ENCODE assay signal across 8 cellular contexts in genomic region chr1:151721788-151722510, GRCh38. TPM values are rescaled to one million over a fixed set of nuclear protein-coding genes. Genes with fewer than 3 reads are reported as not detected.
DNase-seq lines count a peak whose midpoint lies in the region; ATAC-seq and TF ChIP-seq lines count a peak whose summit lies in the region.

No MANE protein-coding gene starts in this region.

- H3K4me3 ChIP-seq in BLaER1 treated with 17β-estradiol and CSF1 and Interleukin-3, amounts not matched to agents 10 nM and 100 nM = peak overlapping the region; percentile 38 to 68 (median 51); a peak in 18 of 20 replicates
- H3K4me3 ChIP-seq in Jurkat, Clone E6-1 (ENCODE audit: low read length) = peak overlapping the region; percentile 38
- H3K4me3 ChIP-seq in neural cell (ENCODE audit: low read length) = peak overlapping the region; percentile 81

- peak overlapping the region in 6 of 11 experiments; percentile 25 to 57 (median 47); a peak in 7 of 22 replicates for H3K9ac ChIP-seq in BLaER1 treated with 17β-estradiol and CSF1 and Interleukin-3, amounts not matched to agents 10 nM and 100 nM
- peak overlapping the region; percentile 77 for H3K9ac ChIP-seq in neural cell (ENCODE audit: low read length)

- no peaks in the 10 kb centered on the region for H3K9me3 Mint-ChIP-seq in effector memory CD8-positive, alpha-beta T cell

- no peaks in the 10 kb centered on the region for H3F3A ChIP-seq in neural cell (ENCODE audit: insufficient read depth, low read length, poor library complexity, severe bottlenecking)

- H3K27me3 ChIP-seq in BLaER1 treated with 17β-estradiol and CSF1 and Interleukin-3, amounts not matched to agents 10 nM and 100 nM = peaks cover 47 to 72% (median 64%) of the 10 kb centered on the region in 11 experiments
- no peaks in the 10 kb centered on the region for H3K27me3 ChIP-seq in neural cell (ENCODE audit: insufficient read depth, low read depth, low read length)

- peaks cover 21 to 35% (median 32%) of the 10 kb centered on the region in 10 experiments for H3K4me1 ChIP-seq in BLaER1 treated with 17β-estradiol and CSF1 and Interleukin-3, amounts not matched to agents 10 nM and 100 nM

- H3K27me3 Mint-ChIP-seq in effector memory CD8-positive, alpha-beta T cell = peaks cover 56 to 66% of the 10 kb centered on the region in 2 donors

- H3K36me3 ChIP-seq in BLaER1 treated with 17β-estradiol and CSF1 and Interleukin-3, amounts not matched to agents 10 nM and 100 nM = no peaks in the 10 kb centered on the region
- no peaks in the 10 kb centered on the region for H3K36me3 ChIP-seq in neural cell (ENCODE audit: insufficient read depth, low read length)

- peak overlapping the region; percentile 79 to 82 for H3K4me3 Mint-ChIP-seq in effector memory CD8-positive, alpha-beta T cell

- H4K20me1 ChIP-seq in BLaER1 treated with 17β-estradiol and CSF1 and Interleukin-3, amounts not matched to agents 10 nM and 100 nM = peaks cover 0 to 13% (median 0%) of the 10 kb centered on the region in 11 experiments; a peak in 2 of 22 replicates
- H4K20me1 ChIP-seq in neural cell (ENCODE audit: insufficient read depth) = no peaks in the 10 kb centered on the region

- TF ChIP-seq CTCF in neural cell (IDR thresholded peaks at IDR 0.05; ENCODE audit: poor library complexity, severe bottlenecking) = peak; percentile 2

- no peak for ATAC-seq in effector memory CD8-positive, alpha-beta T cell (replicated peaks)
- no peak for ATAC-seq in HG02588 (IDR thresholded peaks at IDR 0.05; ENCODE audit: unreplicated experiment)

- no peak for TF ChIP-seq RAD21 in neural cell (conservative IDR thresholded peaks at IDR 0.05)

- peak overlapping the region; percentile 66 for H2AFZ ChIP-seq in neural cell (ENCODE audit: low read depth, low read length)

- no peaks in the 10 kb centered on the region for H3K36me3 Mint-ChIP-seq in effector memory CD8-positive, alpha-beta T cell (ENCODE audit: insufficient read depth)

- H3K4me1 Mint-ChIP-seq in effector memory CD8-positive, alpha-beta T cell (ENCODE audit: low read depth in 2 of 2) = peaks cover 19 to 23% of the 10 kb centered on the region in 2 donors

- peak overlapping the region; percentile 87 to 99 (median 94) for H3K4me2 ChIP-seq in BLaER1 treated with 17β-estradiol and CSF1 and Interleukin-3, amounts not matched to agents 10 nM and 100 nM
- peak overlapping the region; percentile 66 for H3K4me2 ChIP-seq in neural cell (ENCODE audit: low read length)

- peak overlapping the region in 1 of 2 donors; percentile 45 for H3K27ac Mint-ChIP-seq in effector memory CD8-positive, alpha-beta T cell

- no peak for DNase-seq in Jurkat, Clone E6-1 (ENCODE audit: low read depth, low spot score)
- DNase-seq in effector memory CD8-positive, alpha-beta T cell = no peak
- DNase-seq in Kasumi-1 (lab: John Stamatoyannopoulos, UW) (no peak), H4 (ENCODE audit: low spot score) (no peak), substantia nigra (lab: John Stamatoyannopoulos, UW) (no peak)

- no peak for TF ChIP-seq EP300 in neural cell (conservative IDR thresholded peaks at IDR 0.05; ENCODE audit: poor library complexity, severe bottlenecking)

- peaks cover 6% of the 10 kb centered on the region for H3K79me2 ChIP-seq in neural cell (replicated peaks; ENCODE audit: insufficient read depth, low read length)

- H3K27ac ChIP-seq in BLaER1 treated with 17β-estradiol and CSF1 and Interleukin-3, amounts not matched to agents 10 nM and 100 nM = no peak overlapping the region
- peak overlapping the region; percentile 42 for H3K27ac ChIP-seq in neural cell (ENCODE audit: low read length)
- H3K27ac ChIP-seq in substantia nigra (ENCODE audit: low read depth, low read length, poor library complexity, severe bottlenecking) = no peak overlapping the region

- no peaks in the 10 kb centered on the region for H3K9me2 ChIP-seq in neural cell (ENCODE audit: insufficient read depth, low read length)

- no peaks in the 10 kb centered on the region for H3K9me3 ChIP-seq in BLaER1 treated with 17β-estradiol and CSF1 and Interleukin-3, amounts not matched to agents 10 nM and 100 nM (replicated peaks in 1 of 11)
- H3K9me3 ChIP-seq in neural cell (ENCODE audit: low read length) = no peaks in the 10 kb centered on the region

TF ChIP-seq in neural cell, 6 proteins besides CTCF, POLR2A, EP300 and RAD21:
- TF ChIP-seq MXI1 (conservative IDR thresholded peaks at IDR 0.05; ENCODE audit: poor library complexity, severe bottlenecking) = peak; percentile 18
- TF ChIP-seq POLR2AphosphoS5 (IDR thresholded peaks at IDR 0.05) = no peak

RNA-seq across cellular contexts. Expression of gene RIIAD1, which starts 0.6 kb away (rescaled TPM):
- not detected for polyA plus RNA-seq in Jurkat, Clone E6-1 (2012; ENCODE audit: insufficient read depth, insufficient read length)
- polyA plus RNA-seq in neural cell = 23.5 and 23.6 TPM in 2 replicates
- 10.8 and 18.3 TPM in 2 replicates for polyA minus RNA-seq in neural cell
- total RNA-seq in H4 (2014; rRNA removed; shearing (Covaris generic)) = not detected in 2 replicates

RNA-seq across cellular contexts. Expression of gene CELF3, which starts 5.3 kb away (rescaled TPM):
- not detected for polyA plus RNA-seq in Jurkat, Clone E6-1 (2012; ENCODE audit: insufficient read depth, insufficient read length)
- polyA plus RNA-seq in neural cell = 89.0 and 137 TPM in 2 replicates
- 117 and 129 TPM in 2 replicates for polyA minus RNA-seq in neural cell
- total RNA-seq in H4 (2014; rRNA removed; shearing (Covaris generic)) = not detected in 2 replicates

RNA-seq across cellular contexts. Expression of gene MRPL9, which starts 41.3 kb away (rescaled TPM):
- polyA plus RNA-seq in Jurkat, Clone E6-1 (2012; ENCODE audit: insufficient read depth, insufficient read length) = 222 TPM
- 119 and 134 TPM in 2 replicates for polyA plus RNA-seq in neural cell
- 61.6 and 66.3 TPM in 2 replicates for polyA minus RNA-seq in neural cell
- 74.8 and 88.5 TPM in 2 replicates for total RNA-seq in H4 (2014; rRNA removed; shearing (Covaris generic))
